26 cellular contexts compared by ENCODE assay signal in genomic region chr7:43083091-43083490, GRCh38.
DNase-seq lines count a peak whose midpoint lies in the region; ATAC-seq, FAIRE-seq and TF ChIP-seq lines count a peak whose summit lies in the region.
"Had no signal": no experiment of that assay in that cellular context is flagged by ENCODE, and none has a peak within 500 bp of the region (broad histone marks: within the 10 kb centered on the region; RNA-seq: fewer than 3 reads in every experiment).

No MANE protein-coding gene starts in this region.

- in situ Hi-C loops in astrocyte of the cerebellum (cut with HindIII; ENCODE audit: low sequenced_read_pairs) = no loop called here

- no peak for TF ChIP-seq CTCF in astrocyte of the cerebellum (IDR thresholded peaks at IDR 0.05; ENCODE audit: low read depth, low read length, missing control alignments)

- H3K4me3 ChIP-seq in astrocyte of the cerebellum (ENCODE audit: low read depth, low read length) = no peak overlapping the region
- H3K4me3 ChIP-seq: BLaER1 treated with 17β-estradiol and CSF1 and Interleukin-3, amounts not matched to agents 10 nM and 100 nM; SK-N-MC had no signal

- ATAC-seq in GM19452 (IDR thresholded peaks at IDR 0.05; ENCODE audit: unreplicated experiment) (no peak), GM21390 (IDR thresholded peaks at IDR 0.05; ENCODE audit: unreplicated experiment) (no peak)
- ATAC-seq: HCT116, HepG2, Panc1 had no signal

- FAIRE-seq in HTR-8/SVneo (lab: Jason Lieb, UNC) = no peak
- FAIRE-seq: D721Med, GM18507, HepG2 had no signal

- DNase-seq in EH (ENCODE audit: low read depth) (peak; percentile 43), astrocyte of the cerebellum (ENCODE audit: low read depth) (peak; percentile 41), dedifferentiated amniotic fluid mesenchymal stem cell (ENCODE audit: extremely low spot score) (peak; percentile 19), HTR-8/SVneo (ENCODE audit: insufficient read length, low spot score) (no peak), putamen (ENCODE audit: low spot score) (no peak)
- DNase-seq: AML-193; CD4-positive, alpha-beta T cell; Karpas-422; NCI-H1092 treated with DMSO at 0.1 percent for 48 hours; NCI-H1436; NCI-H187; NCI-H2081 treated with DMSO at 0.1 percent for 48 hours; NCI-H2171; NCI-H226; NCI-H510A; NCI-H69; SHP77 had no signal

Comparison
In these comparisons a context has a peak if more than half of its experiments do, and no peak if none do; other contexts are left out.
1. DNase-seq: peak in EH (single experiment), astrocyte of the cerebellum (single experiment) and dedifferentiated amniotic fluid mesenchymal stem cell (single experiment); none in HTR-8/SVneo (single experiment) and putamen (single experiment).